In genomic region chr3:29441422-29441821, GRCh38 we compare ENCODE assay signal across 24 cellular contexts.
"Had no signal": no experiment of that assay in that cellular context is flagged by ENCODE, and none has a peak within 500 bp of the region (broad histone marks: within the 10 kb centered on the region; RNA-seq: fewer than 3 reads in every experiment).

No MANE protein-coding gene starts in this region.

- H3K4me3 Mint-ChIP-seq: activated B cell treated with CpG ODN at 0.5 μM for 24 hours; activated CD4-positive, alpha-beta T cell treated with anti-CD3 and anti-CD28 coated beads, Interleukin-2, amount 10 ng/mL, durations not matched to agents 24 days and 14 days; activated CD8-positive, alpha-beta memory T cell treated with anti-CD3 and anti-CD28 coated beads, Interleukin-2, amount 10 ng/mL, durations not matched to agents 7 days and 5 days; activated naive CD4-positive, alpha-beta T cell treated with anti-CD3 and anti-CD28 coated beads, Interleukin-2, amount 50 U/mL, for 24 hours; activated T-cell treated with anti-CD3 and anti-CD28 coated beads, Interleukin-2, amount 50 U/mL, for 24 hours; activated T-helper 1 cell treated with anti-CD3 and anti-CD28 coated beads, Interleukin-12 subunit alpha, Interleukin-12 subunit beta, Interleukin-2, Interleukin-4 antibody, amounts not matched to agents 30 ng/mL and 10 ng/mL and 1 ng/mL, durations not matched to agents 14 hours and 24 hours and 36 hours; T-cell had no signal

- H3K4me1 Mint-ChIP-seq: activated B cell treated with CpG ODN at 0.5 μM for 24 hours; activated CD8-positive, alpha-beta memory T cell treated with anti-CD3 and anti-CD28 coated beads, Interleukin-2, amount 10 ng/mL, durations not matched to agents 7 days and 5 days; activated naive CD4-positive, alpha-beta T cell treated with anti-CD3 and anti-CD28 coated beads, Interleukin-2, amount 50 U/mL, for 24 hours had no signal

- H3K27me3 ChIP-seq: breast epithelium, MG63 had no signal

- H3K27ac Mint-ChIP-seq: activated B cell treated with CpG ODN at 0.5 μM for 24 hours; activated CD4-positive, alpha-beta T cell treated with anti-CD3 and anti-CD28 coated beads, Interleukin-2, amount 10 ng/mL, durations not matched to agents 24 days and 14 days; activated CD8-positive, alpha-beta memory T cell treated with anti-CD3 and anti-CD28 coated beads, Interleukin-2, amount 10 ng/mL, durations not matched to agents 7 days and 5 days; activated naive CD4-positive, alpha-beta T cell treated with anti-CD3 and anti-CD28 coated beads, Interleukin-2, amount 50 U/mL, for 24 hours; activated T-cell treated with anti-CD3 and anti-CD28 coated beads, Interleukin-2, amount 50 U/mL, for 24 hours; activated T-helper 1 cell treated with anti-CD3 and anti-CD28 coated beads, Interleukin-12 subunit alpha, Interleukin-12 subunit beta, Interleukin-2, Interleukin-4 antibody, amounts not matched to agents 30 ng/mL and 10 ng/mL and 1 ng/mL, durations not matched to agents 14 hours and 24 hours and 36 hours; T-cell had no signal

- H3K9me3 Mint-ChIP-seq: activated T-helper 1 cell treated with anti-CD3 and anti-CD28 coated beads, Interleukin-12 subunit alpha, Interleukin-12 subunit beta, Interleukin-2, Interleukin-4 antibody, amounts not matched to agents 30 ng/mL and 10 ng/mL and 1 ng/mL, durations not matched to agents 14 hours and 24 hours and 36 hours had no signal

- H3K27ac ChIP-seq: breast epithelium, KMS-11 had no signal

- H3K27me3 Mint-ChIP-seq: activated B cell treated with CpG ODN at 0.5 μM for 24 hours; activated CD8-positive, alpha-beta memory T cell treated with anti-CD3 and anti-CD28 coated beads, Interleukin-2, amount 10 ng/mL, durations not matched to agents 7 days and 5 days; T-cell had no signal

- H3K9me3 ChIP-seq: breast epithelium, MG63 had no signal

- H3K4me1 ChIP-seq: breast epithelium had no signal

- DNase-seq: activated B cell treated with CpG ODN at 0.5 μM for 24 hours; activated CD4-positive, alpha-beta T cell treated with anti-CD3 and anti-CD28 coated beads for 1 hour; activated CD4-positive, alpha-beta T cell treated with anti-CD3 and anti-CD28 coated beads, Interleukin-2, amount 10 ng/mL, durations not matched to agents 24 days and 14 days; activated CD4-positive, alpha-beta T cell treated with anti-CD3 and anti-CD28 coated beads, Interleukin-2, amount 50 U/mL, for 48 hours; activated CD8-positive, alpha-beta memory T cell treated with anti-CD3 and anti-CD28 coated beads, Interleukin-2, amount 10 ng/mL, durations not matched to agents 7 days and 5 days; activated effector memory CD4-positive, alpha-beta T cell treated with Interleukin-2 at 50 U/mL for 16 hours; activated naive CD4-positive, alpha-beta T cell; activated T-cell treated with anti-CD3 and anti-CD28 coated beads, Interleukin-2, amount 50 U/mL, for 24 hours; aorta; caudate nucleus; MG63; MV-4-11; NCI-H1092 treated with DMSO at 0.1 percent for 48 hours; NCI-H1417 treated with DMSO at 0.1 percent for 48 hours; NCI-H1694 treated with DMSO at 0.1 percent for 48 hours; NCI-H446; SIG-M5; T-cell; T-helper 2 cell; T1000 had no signal

- H3K36me3 Mint-ChIP-seq: activated CD8-positive, alpha-beta memory T cell treated with anti-CD3 and anti-CD28 coated beads, Interleukin-2, amount 10 ng/mL, durations not matched to agents 7 days and 5 days; activated naive CD4-positive, alpha-beta T cell treated with anti-CD3 and anti-CD28 coated beads, Interleukin-2, amount 50 U/mL, for 24 hours; T-cell had no signal

- ATAC-seq: activated CD8-positive, alpha-beta memory T cell treated with anti-CD3 and anti-CD28 coated beads, Interleukin-2, amount 10 ng/mL, durations not matched to agents 7 days and 5 days; T-cell had no signal

- H3K4me3 ChIP-seq: MG63 had no signal

- H3K36me3 ChIP-seq: breast epithelium, MG63 had no signal

- H3K4me2 ChIP-seq: KMS-11 had no signal

- H3K9ac ChIP-seq: KMS-11 had no signal
